In the genomic region with DNA sequence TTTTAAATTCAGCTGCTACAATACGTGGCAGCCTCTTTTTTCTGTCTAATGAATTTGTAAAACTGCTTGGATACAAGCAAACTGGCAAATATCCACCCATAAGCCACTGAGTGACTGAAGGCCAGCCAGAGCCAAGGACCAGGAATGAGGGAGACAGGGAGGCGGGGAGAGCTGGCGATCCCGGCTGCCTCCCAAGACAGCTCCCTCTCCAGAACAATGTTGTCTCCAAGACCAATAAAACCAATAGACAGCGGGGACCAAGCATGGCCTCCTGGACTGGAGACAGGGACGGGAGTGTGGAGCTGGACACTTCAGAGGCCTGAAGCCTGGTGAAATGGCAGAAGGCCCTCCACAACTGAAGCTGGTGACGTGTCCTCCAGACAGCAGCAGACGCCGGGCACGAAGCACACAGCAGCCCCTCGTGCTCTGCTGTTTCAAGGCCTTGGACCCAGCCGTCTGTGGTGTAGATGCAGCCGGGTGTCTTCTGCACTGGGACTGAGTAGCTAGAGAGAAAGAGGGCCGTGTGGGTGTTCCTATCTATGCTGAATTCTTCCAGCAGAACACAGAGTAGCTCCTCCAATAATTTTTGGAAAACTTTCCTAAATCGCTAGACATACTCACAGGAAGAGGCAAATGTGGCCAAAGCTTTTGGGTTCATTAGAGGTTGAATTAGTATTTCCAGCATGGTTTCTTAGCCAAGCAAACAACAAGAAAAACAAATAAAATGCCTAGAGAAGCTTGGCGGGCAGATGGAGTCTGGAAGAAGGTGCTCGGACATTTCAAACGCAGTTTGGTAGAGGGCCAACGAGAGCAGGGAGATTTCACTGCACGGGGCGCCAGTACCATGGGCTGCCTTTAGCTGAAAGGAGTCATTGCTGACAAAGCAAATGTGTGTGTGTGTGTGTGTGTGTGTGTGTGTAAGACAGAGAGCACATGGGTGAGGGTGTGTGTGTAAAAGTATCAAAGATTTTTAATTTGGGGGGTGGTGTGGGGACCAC, we compare ENCODE assay signal across 21 cellular contexts.
DNase-seq lines count a peak whose midpoint lies in the region; ATAC-seq and TF ChIP-seq lines count a peak whose summit lies in the region.
"Had no signal": no experiment of that assay in that cellular context is flagged by ENCODE, and none has a peak within 500 bp of the region (broad histone marks: within the 10 kb centered on the region; RNA-seq: fewer than 3 reads in every experiment).

No MANE protein-coding gene starts in this region.

- intact Hi-C loops in left ventricle myocardium superior (cut with micrococcal nuclease) (no loop called here), sciatic nerve (cut with DNase I) (no loop called here), upper lobe of right lung (cut with DNase I) (no loop called here)

- no peak overlapping the region for H3K4me3 Mint-ChIP-seq in neural progenitor cell
- H3K4me3 Mint-ChIP-seq in activated naive CD8-positive, alpha-beta T cell treated with anti-CD3 and anti-CD28 coated beads, Interleukin-2, amount 50 U/mL, for 24 hours, result no peak overlapping the region
- H3K4me3 Mint-ChIP-seq: CD4-positive, alpha-beta T cell had no signal

- no peak overlapping the region for H3K9ac ChIP-seq in neural progenitor cell
- H3K9ac ChIP-seq: BLaER1 had no signal

- TF ChIP-seq CTCF in upper lobe of right lung (IDR thresholded peaks at IDR 0.05), result no peak
- TF ChIP-seq CTCF in brain microvascular endothelial cell (IDR thresholded peaks at IDR 0.05; ENCODE audit: low read depth, low read length, missing control alignments), result no peak
- no peak for TF ChIP-seq CTCF in neural progenitor cell (IDR thresholded peaks at IDR 0.05)

- DNase-seq in globus pallidus (ENCODE audit: low spot score), result peak; percentile 30
- DNase-seq in left ventricle myocardium superior, result peak; percentile 38
- DNase-seq in sciatic nerve (ENCODE audit: low spot score), result peak; percentile 53
- peak; percentile 48 for DNase-seq in upper lobe of right lung
- no peak for DNase-seq in brain microvascular endothelial cell
- DNase-seq in neural progenitor cell (ENCODE audit: low spot score), result no peak
- DNase-seq in activated naive CD8-positive, alpha-beta T cell treated with anti-CD3 and anti-CD28 coated beads, Interleukin-2, amount 50 U/mL, for 24 hours, result no peak
- DNase-seq: COR-L47, DMS 273 treated with DMSO at 0.1 percent for 48 hours, DMS79 treated with DMSO at 0.1 percent for 48 hours, Karpas-422, MV-4-11, NCI-H1694 treated with DMSO at 0.1 percent for 48 hours, NCI-H2081 treated with DMSO at 0.1 percent for 48 hours, NCI-H2171 treated with DMSO at 0.1 percent for 48 hours, NCI-H524 treated with DMSO at 0.1 percent for 48 hours, NCI-H82 had no signal

- no peak overlapping the region for H2AFZ ChIP-seq in neural progenitor cell (replicated peaks)

- ATAC-seq in left ventricle myocardium superior (peak; percentile 66), sciatic nerve (peak; percentile 70), upper lobe of right lung (no peak)
- ATAC-seq in activated naive CD8-positive, alpha-beta T cell treated with anti-CD3 and anti-CD28 coated beads, Interleukin-2, amount 50 U/mL, for 24 hours, result no peak
- ATAC-seq: GM12878, Panc1 had no signal

- peaks cover 19% of the 10 kb centered on the region for H3K27me3 Mint-ChIP-seq in neural progenitor cell (ENCODE audit: insufficient read depth, low read depth)
- H3K27me3 Mint-ChIP-seq in activated naive CD8-positive, alpha-beta T cell treated with anti-CD3 and anti-CD28 coated beads, Interleukin-2, amount 50 U/mL, for 24 hours, result no peaks in the 10 kb centered on the region
- H3K27me3 Mint-ChIP-seq: CD4-positive, alpha-beta T cell had no signal

- H3K4me1 ChIP-seq in upper lobe of right lung (no peaks in the 10 kb centered on the region), neural progenitor cell (peaks cover 21% of the 10 kb centered on the region)

- no peaks in the 10 kb centered on the region for H3K79me2 ChIP-seq in neural progenitor cell (ENCODE audit: low read depth)

- in situ Hi-C loops in brain microvascular endothelial cell (cut with HindIII; ENCODE audit: low pct_ligation_motif_present, low sequenced_read_pairs), result no loop called here

- no peak overlapping the region for H3K4me2 ChIP-seq in neural progenitor cell
- H3K4me2 ChIP-seq: BLaER1 had no signal

- H3K27ac Mint-ChIP-seq in neural progenitor cell, result no peak overlapping the region
- no peak overlapping the region for H3K27ac Mint-ChIP-seq in activated naive CD8-positive, alpha-beta T cell treated with anti-CD3 and anti-CD28 coated beads, Interleukin-2, amount 50 U/mL, for 24 hours
- H3K27ac Mint-ChIP-seq: CD4-positive, alpha-beta T cell had no signal

- H3K36me3 ChIP-seq in upper lobe of right lung (no peaks in the 10 kb centered on the region), brain microvascular endothelial cell (replicated peaks) (no peaks in the 10 kb centered on the region), neural progenitor cell (no peaks in the 10 kb centered on the region)
- H3K36me3 ChIP-seq: BLaER1 had no signal

- no peaks in the 10 kb centered on the region for H3K36me3 Mint-ChIP-seq in neural progenitor cell
- no peaks in the 10 kb centered on the region for H3K36me3 Mint-ChIP-seq in activated naive CD8-positive, alpha-beta T cell treated with anti-CD3 and anti-CD28 coated beads, Interleukin-2, amount 50 U/mL, for 24 hours (ENCODE audit: low read depth)

- H3K4me3 ChIP-seq in upper lobe of right lung (no peak overlapping the region), brain microvascular endothelial cell (ENCODE audit: low read depth, low read length) (no peak overlapping the region), neural progenitor cell (no peak overlapping the region)
- H3K4me3 ChIP-seq: BLaER1, GM12878 had no signal

- H3K9me3 ChIP-seq in upper lobe of right lung, result no peaks in the 10 kb centered on the region
- no peaks in the 10 kb centered on the region for H3K9me3 ChIP-seq in neural progenitor cell (ENCODE audit: low read depth)
- H3K9me3 ChIP-seq: BLaER1 had no signal

- no peaks in the 10 kb centered on the region for H3K9me3 Mint-ChIP-seq in neural progenitor cell
- H3K9me3 Mint-ChIP-seq in activated naive CD8-positive, alpha-beta T cell treated with anti-CD3 and anti-CD28 coated beads, Interleukin-2, amount 50 U/mL, for 24 hours, result no peaks in the 10 kb centered on the region
- H3K9me3 Mint-ChIP-seq: CD4-positive, alpha-beta T cell had no signal

- H3F3A ChIP-seq in neural progenitor cell (ENCODE audit: low read depth), result peaks cover 12% of the 10 kb centered on the region

- peaks cover 12% of the 10 kb centered on the region for H3K4me1 Mint-ChIP-seq in neural progenitor cell
- H3K4me1 Mint-ChIP-seq in activated naive CD8-positive, alpha-beta T cell treated with anti-CD3 and anti-CD28 coated beads, Interleukin-2, amount 50 U/mL, for 24 hours, result no peaks in the 10 kb centered on the region

- H3K27ac ChIP-seq in upper lobe of right lung, result no peak overlapping the region
- H3K27ac ChIP-seq in brain microvascular endothelial cell, result no peak overlapping the region
- H3K27ac ChIP-seq in neural progenitor cell, result no peak overlapping the region
- H3K27ac ChIP-seq: BLaER1 had no signal

- peaks cover 13% of the 10 kb centered on the region for H3K27me3 ChIP-seq in upper lobe of right lung
- no peaks in the 10 kb centered on the region for H3K27me3 ChIP-seq in brain microvascular endothelial cell (replicated peaks)
- H3K27me3 ChIP-seq in neural progenitor cell, result no peaks in the 10 kb centered on the region
- H3K27me3 ChIP-seq: BLaER1 had no signal

- peaks cover 12% of the 10 kb centered on the region for H4K20me1 ChIP-seq in neural progenitor cell (ENCODE audit: low read depth)
- H4K20me1 ChIP-seq: BLaER1 had no signal

Comparison
In these comparisons a context has a peak if more than half of its experiments do, and no peak if none do; other contexts are left out.
1. DNase-seq: peak in globus pallidus (single experiment), left ventricle myocardium superior (single experiment), sciatic nerve (single experiment) and upper lobe of right lung (single experiment); none in brain microvascular endothelial cell (single experiment), neural progenitor cell (single experiment) and activated naive CD8-positive, alpha-beta T cell treated with anti-CD3 and anti-CD28 coated beads, Interleukin-2, amount 50 U/mL, for 24 hours (single experiment).
2. ATAC-seq: peak in left ventricle myocardium superior (single experiment) and sciatic nerve (single experiment); none in upper lobe of right lung (single experiment) and activated naive CD8-positive, alpha-beta T cell treated with anti-CD3 and anti-CD28 coated beads, Interleukin-2, amount 50 U/mL, for 24 hours (single experiment).